ENCODE assay signal across 13 cellular contexts in genomic region chr17:2194778-2195417, GRCh38.
DNase-seq lines count a peak whose midpoint lies in the region; ATAC-seq and TF ChIP-seq lines count a peak whose summit lies in the region.
"Had no signal": no experiment of that assay in that cellular context is flagged by ENCODE, and none has a peak within 500 bp of the region (broad histone marks: within the 10 kb centered on the region; RNA-seq: fewer than 3 reads in every experiment).

No MANE protein-coding gene starts in this region.

- no peaks in the 10 kb centered on the region for H3K9me3 Mint-ChIP-seq in CD8-positive, alpha-beta T cell
- no peaks in the 10 kb centered on the region for H3K9me3 Mint-ChIP-seq in GM23338
- no peaks in the 10 kb centered on the region for H3K9me3 Mint-ChIP-seq in activated naive CD8-positive, alpha-beta T cell treated with anti-CD3 and anti-CD28 coated beads, Interleukin-2, amount 50 U/mL, for 24 hours
- no peaks in the 10 kb centered on the region for H3K9me3 Mint-ChIP-seq in immature natural killer cell
- H3K9me3 Mint-ChIP-seq: activated B cell treated with CpG ODN at 0.5 μM for 24 hours had no signal

- in situ Hi-C loops in mammary epithelial cell (cut with MboI; ENCODE audit: low sequenced_read_pairs in 2 of 2) = no loop called here

- TF ChIP-seq CTCF in CD8-positive, alpha-beta T cell (IDR thresholded peaks at IDR 0.05) = no peak
- TF ChIP-seq CTCF in GM23338 (conservative IDR thresholded peaks at IDR 0.05; ENCODE audit: low read depth in 2 of 2) (no peak), mammary epithelial cell (conservative IDR thresholded peaks at IDR 0.05 in 1 of 2, IDR thresholded peaks at IDR 0.05 in 1 of 2; ENCODE audit: extremely low read depth in 1 of 2, insufficient read depth in 1 of 2, low read depth in 1 of 2, low read length in 2 of 2) (no peak)

- H3K27ac ChIP-seq in CD8-positive, alpha-beta T cell (ENCODE audit: low read depth, low read length) = no peak overlapping the region
- H3K27ac ChIP-seq in GM23338 (ENCODE audit: low read depth) (peak overlapping the region; percentile 12; the same call in 1 of the 2 replicates), mammary epithelial cell (ENCODE audit: insufficient read depth, low read depth, low read length) (no peak overlapping the region)

- CTCF ChIA-PET in CD8-positive, alpha-beta T cell (lab: Charles Lee) = interaction anchor here (1.0 to 4.9 kb wide), 2 partner anchors 27 to 50 kb away, joined by 3 to 17 read pairs; no protein-coding TSS in a partner anchor
- CTCF ChIA-PET in mammary epithelial cell (lab: Charles Lee; ENCODE audit: low non-redundant PET) = no interaction called here

- no peaks in the 10 kb centered on the region for H3K9me3 ChIP-seq in CD8-positive, alpha-beta T cell (ENCODE audit: low read length)
- no peaks in the 10 kb centered on the region for H3K9me3 ChIP-seq in mammary epithelial cell (replicated peaks; ENCODE audit: insufficient read depth, low read length)

- no TSS peak for BruUV-seq in mammary epithelial cell (replicated peaks; lab: Mats Ljungman, UMichigan)

- intact Hi-C loops in CD8-positive, alpha-beta T cell (cut with DNase I, micrococcal nuclease) = loop anchor here in 1 of 2 experiments (5.0 kb wide), 1 partner anchor 72 kb away; no protein-coding TSS in a partner anchor
- intact Hi-C loops in mammary epithelial cell (cut with micrococcal nuclease) = no loop called here

- H3K4me3 ChIP-seq in CD8-positive, alpha-beta T cell (ENCODE audit: low read depth, low read length) = no peak overlapping the region
- H3K4me3 ChIP-seq in GM23338 = no peak overlapping the region
- no peak overlapping the region for H3K4me3 ChIP-seq in mammary epithelial cell (replicated peaks in 1 of 3; ENCODE audit: insufficient read depth in 1 of 3, low read depth in 2 of 3, low read length in 3 of 3)

- no peaks in the 10 kb centered on the region for H3K79me2 ChIP-seq in GM23338 (replicated peaks; ENCODE audit: insufficient read depth)
- H3K79me2 ChIP-seq in mammary epithelial cell (ENCODE audit: insufficient read depth, low read length) = no peaks in the 10 kb centered on the region

- no peaks in the 10 kb centered on the region for H3K36me3 ChIP-seq in CD8-positive, alpha-beta T cell (ENCODE audit: insufficient read depth, low read length)
- H3K36me3 ChIP-seq in GM23338 (ENCODE audit: insufficient read depth) (no peaks in the 10 kb centered on the region), mammary epithelial cell (ENCODE audit: insufficient read depth, low read length) (no peaks in the 10 kb centered on the region)

- POLR2A ChIA-PET in CD8-positive, alpha-beta T cell (lab: Charles Lee) = no interaction called here

- H2AFZ ChIP-seq in GM23338 = no peak overlapping the region
- no peak overlapping the region for H2AFZ ChIP-seq in mammary epithelial cell (ENCODE audit: low read depth, low read length)

- no peak overlapping the region for H3K4me3 Mint-ChIP-seq in CD8-positive, alpha-beta T cell
- H3K4me3 Mint-ChIP-seq in GM23338 (no peak overlapping the region; the same call in 2 of the 3 replicates), immature natural killer cell (peak overlapping the region in 1 of 5 donors; percentile 39)
- no peak overlapping the region for H3K4me3 Mint-ChIP-seq in activated naive CD8-positive, alpha-beta T cell treated with anti-CD3 and anti-CD28 coated beads, Interleukin-2, amount 50 U/mL, for 24 hours
- H3K4me3 Mint-ChIP-seq: activated B cell treated with CpG ODN at 0.5 μM for 24 hours had no signal

- H3K4me2 ChIP-seq in GM23338 (no peak overlapping the region), mammary epithelial cell (ENCODE audit: insufficient read depth, low read depth, low read length) (no peak overlapping the region)

- H3K9ac ChIP-seq in mammary epithelial cell (ENCODE audit: insufficient read depth, low read length) = no peak overlapping the region

- no peaks in the 10 kb centered on the region for H3F3A ChIP-seq in GM23338 (replicated peaks; ENCODE audit: low read depth)

- peaks cover 45% of the 10 kb centered on the region for H3K4me1 ChIP-seq in CD8-positive, alpha-beta T cell (ENCODE audit: insufficient read depth, low read length)
- H3K4me1 ChIP-seq in GM23338 (ENCODE audit: insufficient read depth) = peaks cover 22% of the 10 kb centered on the region
- H3K4me1 ChIP-seq in mammary epithelial cell (ENCODE audit: insufficient read depth, low read length) = peaks cover 52% of the 10 kb centered on the region

- H3K27me3 ChIP-seq in CD8-positive, alpha-beta T cell (ENCODE audit: insufficient read depth, low read length) = no peaks in the 10 kb centered on the region
- H3K27me3 ChIP-seq in GM23338 (ENCODE audit: insufficient read depth) = no peaks in the 10 kb centered on the region
- no peaks in the 10 kb centered on the region for H3K27me3 ChIP-seq in mammary epithelial cell (ENCODE audit: insufficient read depth, low read length)

- H4K20me1 ChIP-seq in GM23338 (replicated peaks; ENCODE audit: insufficient read depth) = no peaks in the 10 kb centered on the region
- H4K20me1 ChIP-seq in mammary epithelial cell (ENCODE audit: insufficient read depth, low read length) = no peaks in the 10 kb centered on the region

- H3K4me1 Mint-ChIP-seq in CD8-positive, alpha-beta T cell (ENCODE audit: low read depth) = peaks cover 61% of the 10 kb centered on the region
- H3K4me1 Mint-ChIP-seq in GM23338 = peaks cover 35% of the 10 kb centered on the region
- peaks cover 66% of the 10 kb centered on the region for H3K4me1 Mint-ChIP-seq in activated naive CD8-positive, alpha-beta T cell treated with anti-CD3 and anti-CD28 coated beads, Interleukin-2, amount 50 U/mL, for 24 hours
- peaks cover 60 to 61% of the 10 kb centered on the region in 2 donors for H3K4me1 Mint-ChIP-seq in immature natural killer cell

- H3K27ac Mint-ChIP-seq in CD8-positive, alpha-beta T cell = peak overlapping the region; percentile 38
- H3K27ac Mint-ChIP-seq in GM23338 (peak overlapping the region; percentile 86), immature natural killer cell (peak overlapping the region in 4 of 6 donors; percentile 42 to 80 (median 53))
- peak overlapping the region; percentile 6 for H3K27ac Mint-ChIP-seq in activated naive CD8-positive, alpha-beta T cell treated with anti-CD3 and anti-CD28 coated beads, Interleukin-2, amount 50 U/mL, for 24 hours
- H3K27ac Mint-ChIP-seq: activated B cell treated with CpG ODN at 0.5 μM for 24 hours had no signal

- H3K36me3 Mint-ChIP-seq in CD8-positive, alpha-beta T cell = peaks cover 25% of the 10 kb centered on the region
- no peaks in the 10 kb centered on the region; the same call in 1 of the 3 replicates for H3K36me3 Mint-ChIP-seq in GM23338 (ENCODE audit: low read depth)
- H3K36me3 Mint-ChIP-seq in activated naive CD8-positive, alpha-beta T cell treated with anti-CD3 and anti-CD28 coated beads, Interleukin-2, amount 50 U/mL, for 24 hours (ENCODE audit: low read depth) = peaks cover 22% of the 10 kb centered on the region
- peaks cover 10 to 12% (median 12%) of the 10 kb centered on the region in 3 donors for H3K36me3 Mint-ChIP-seq in immature natural killer cell

- dilution Hi-C loops in mammary epithelial cell (cut with HindIII; ENCODE audit: low sequenced_read_pairs) = no loop called here

- H3K9me2 ChIP-seq in GM23338 (ENCODE audit: insufficient read depth) = no peaks in the 10 kb centered on the region

- no peak for ATAC-seq in CD8-positive, alpha-beta T cell
- ATAC-seq in GM23338 = peak; percentile 94
- ATAC-seq in activated naive CD8-positive, alpha-beta T cell treated with anti-CD3 and anti-CD28 coated beads, Interleukin-2, amount 50 U/mL, for 24 hours = no peak
- ATAC-seq in HG03039 (IDR thresholded peaks at IDR 0.05; ENCODE audit: unreplicated experiment) = no peak
- ATAC-seq: left lobe of liver, PC-3 had no signal

- no peaks in the 10 kb centered on the region for H3K27me3 Mint-ChIP-seq in CD8-positive, alpha-beta T cell (ENCODE audit: low read depth)
- H3K27me3 Mint-ChIP-seq in GM23338 (ENCODE audit: insufficient read depth, low read depth, poor library complexity) = peaks cover 5% of the 10 kb centered on the region
- H3K27me3 Mint-ChIP-seq in activated naive CD8-positive, alpha-beta T cell treated with anti-CD3 and anti-CD28 coated beads, Interleukin-2, amount 50 U/mL, for 24 hours = no peaks in the 10 kb centered on the region
- peaks cover 2 to 4% (median 2%) of the 10 kb centered on the region in 3 donors for H3K27me3 Mint-ChIP-seq in immature natural killer cell (ENCODE audit: low read depth in 3 of 3)
- H3K27me3 Mint-ChIP-seq: activated B cell treated with CpG ODN at 0.5 μM for 24 hours had no signal

- WGBS in mammary epithelial cell (ENCODE audit: low coverage, missing lambda C conversion rate) = 65% methylated on average over 7 of the region's 7 CpGs

- no peak for DNase-seq in CD8-positive, alpha-beta T cell
- peak; percentile 93 for DNase-seq in GM23338 (ENCODE audit: low spot score)
- no peak for DNase-seq in activated naive CD8-positive, alpha-beta T cell treated with anti-CD3 and anti-CD28 coated beads, Interleukin-2, amount 50 U/mL, for 24 hours
- no peak for DNase-seq in immature natural killer cell
- DNase-seq in mammary epithelial cell = no peak
- no peak for DNase-seq in NCI-H524 (lab: John Stamatoyannopoulos, UW)
- no peak for DNase-seq in activated naive CD4-positive, alpha-beta T cell (lab: John Stamatoyannopoulos, UW)
- DNase-seq: activated B cell treated with CpG ODN at 0.5 μM for 24 hours, NCI-H446 treated with DMSO at 0.1 percent for 48 hours, SW 1271 had no signal

TF ChIP-seq in GM23338, 12 proteins besides CTCF, POLR2A, EP300 and RAD21 (continues in another document):
- TF ChIP-seq EZH2phosphoT487 (IDR thresholded peaks at IDR 0.05; ENCODE audit: unreplicated experiment) = no peak

Comparison
In these comparisons a context has a peak if more than half of its experiments do, and no peak if none do; other contexts are left out.
1. H3K27ac Mint-ChIP-seq: peak in every context shown above with its lines; median percentile 86 in GM23338; 53 in immature natural killer cell; 38 in CD8-positive, alpha-beta T cell; 6 in activated naive CD8-positive, alpha-beta T cell treated with anti-CD3 and anti-CD28 coated beads, Interleukin-2, amount 50 U/mL, for 24 hours.